Comparison of ENCODE assay signal across 20 cellular contexts in the genomic region with DNA sequence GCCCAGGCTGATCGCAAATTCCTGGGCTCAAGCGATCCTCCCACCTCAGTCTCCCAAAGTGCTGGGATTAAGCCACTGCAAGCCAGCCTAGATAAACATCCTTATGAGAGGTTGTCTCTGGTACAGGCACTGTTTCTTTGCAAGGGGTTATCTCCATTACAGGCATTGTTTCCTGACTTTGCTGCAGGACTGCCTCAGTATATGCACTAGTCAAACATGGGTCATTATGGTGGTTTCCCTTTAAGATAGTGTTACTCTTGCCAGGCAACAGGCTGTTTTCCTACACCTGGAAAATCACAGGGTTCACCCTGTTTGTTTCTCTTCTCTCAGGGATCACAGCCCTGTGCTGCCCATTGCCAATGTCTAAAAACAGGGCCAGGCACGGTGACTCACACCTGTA. TPM values are rescaled to one million over a fixed set of nuclear protein-coding genes. Genes with fewer than 3 reads are reported as not detected.
DNase-seq lines count a peak whose midpoint lies in the region; ATAC-seq, FAIRE-seq and TF ChIP-seq lines count a peak whose summit lies in the region.
"Had no signal": no experiment of that assay in that cellular context is flagged by ENCODE, and none has a peak within 500 bp of the region (broad histone marks: within the 10 kb centered on the region; RNA-seq: fewer than 3 reads in every experiment).

No MANE protein-coding gene starts in this region.

- peak; percentile 49; the same call in 2 of the 3 replicates for ATAC-seq in K562
- peak; percentile 22 for ATAC-seq in left colon
- peak; percentile 65 for ATAC-seq in thoracic aorta (ENCODE audit: insufficient number of reproducible peaks, low FRiP score, low read depth)
- ATAC-seq in T-helper 17 cell: no peak
- ATAC-seq: HCT116 had no signal

- CTCF ChIA-PET in K562 (lab: Yijun Ruan, JAX; ENCODE audit: low intra/inter-chr PET ratio): no interaction called here

- peak; percentile 52 for DNase-seq in NCI-H226
- no peak for DNase-seq in K562 (ENCODE audit: extremely low read depth in 1 of 4, low spot score in 3 of 4)
- DNase-seq in left colon: no peak
- DNase-seq in thoracic aorta (ENCODE audit: low spot score): no peak
- DNase-seq in HK-2 (ENCODE audit: unreplicated experiment): no peak
- no peak for DNase-seq in mesenteric fat pad (ENCODE audit: low spot score)
- no peak for DNase-seq in T-helper 17 cell
- DNase-seq: DMS79; GOT3; NCI-H1092; NCI-H2081; NCI-H2171 treated with DMSO at 0.1 percent for 48 hours; NCI-H446 treated with DMSO at 0.1 percent for 48 hours; NCI-H69; NK-92 treated with Interleukin-12 subunit alpha and Interleukin-12 subunit beta, amount 100 ng/mL, for 24 hours; SHP77 had no signal

- POLR2A ChIA-PET in K562 (lab: Yijun Ruan, JAX): no interaction called here

- H3K4me1 ChIP-seq in K562 (replicated peaks in 1 of 2; ENCODE audit: control insufficient read depth in 2 of 2, insufficient read depth in 2 of 2, low read length in 2 of 2) (no peaks in the 10 kb centered on the region; a peak in 1 of 5 replicates), thoracic aorta (ENCODE audit: control insufficient read depth in 1 of 2, low read depth in 2 of 2) (peaks cover 11 to 19% of the 10 kb centered on the region in 2 donors)
- H3K4me1 ChIP-seq: BLaER1 treated with 17β-estradiol and CSF1 and Interleukin-3, amounts not matched to agents 10 nM and 100 nM had no signal

- H3K36me3 ChIP-seq in K562 (ENCODE audit: control insufficient read depth, insufficient read depth, low read length) (no peaks in the 10 kb centered on the region), thoracic aorta (no peaks in the 10 kb centered on the region)

- in situ Hi-C loops in K562 (cut with MboI): no loop called here

- H3K27ac ChIP-seq in K562 (ENCODE audit: extremely low read depth, low read depth, low read length) (no peak overlapping the region), thoracic aorta (peak overlapping the region; percentile 57 to 66)
- H3K27ac ChIP-seq: BLaER1 treated with 17β-estradiol and CSF1 and Interleukin-3, amounts not matched to agents 10 nM and 100 nM; SK-N-MC had no signal

- no peak overlapping the region for H3K9ac ChIP-seq in K562 (ENCODE audit: insufficient read depth in 1 of 2, low read depth in 2 of 2, low read length in 2 of 2)
- H3K9ac ChIP-seq: BLaER1 treated with 17β-estradiol and CSF1 and Interleukin-3, amounts not matched to agents 10 nM and 100 nM had no signal

- no peak for TF ChIP-seq EP300 in K562 (IDR thresholded peaks at IDR 0.05; ENCODE audit: low read length)

- no peak for TF ChIP-seq POLR2A in K562 (conservative IDR thresholded peaks at IDR 0.05)

- H3K36me3 Mint-ChIP-seq in T-helper 17 cell (ENCODE audit: low read depth): peaks cover 3% of the 10 kb centered on the region

- 72% methylated on average over 2 of the region's 3 CpGs for WGBS in K562 (ENCODE audit: insufficient coverage, low coverage, missing lambda C conversion rate)

- H3K9me3 ChIP-seq in K562 (replicated peaks; ENCODE audit: control insufficient read depth, insufficient read depth, low read depth, low read length) (peaks cover 6% of the 10 kb centered on the region), thoracic aorta (no peaks in the 10 kb centered on the region), T-helper 17 cell (ENCODE audit: control insufficient read depth, low read length, poor library complexity, severe bottlenecking) (no peaks in the 10 kb centered on the region)

- no peak overlapping the region for H3K4me3 Mint-ChIP-seq in T-helper 17 cell

- H3K79me2 ChIP-seq in K562 (ENCODE audit: control insufficient read depth, insufficient read depth, low read length): no peaks in the 10 kb centered on the region

- H3K4me2 ChIP-seq in K562 (ENCODE audit: insufficient read depth, low read length): no peak overlapping the region
- H3K4me2 ChIP-seq: BLaER1 treated with 17β-estradiol and CSF1 and Interleukin-3, amounts not matched to agents 10 nM and 100 nM had no signal

- FAIRE-seq in K562 (lab: Jason Lieb, UNC): no peak
- FAIRE-seq: GM12892 had no signal

- intact Hi-C loops in K562 (cut with micrococcal nuclease) (no loop called here), left colon (cut with DNase I, micrococcal nuclease) (no loop called here)

- BruUV-seq in K562 (replicated peaks; lab: Mats Ljungman, UMichigan): no TSS peak

- TF ChIP-seq RAD21 in K562 (CRISPR knock-in tag; conservative IDR thresholded peaks at IDR 0.05 in 1 of 2, IDR thresholded peaks at IDR 0.05 in 1 of 2): no peak

- no peak overlapping the region for H3K27ac Mint-ChIP-seq in T-helper 17 cell

- H3K27me3 ChIP-seq in K562 (ENCODE audit: control insufficient read depth in 2 of 2, insufficient read depth in 2 of 2, low read length in 2 of 2) (no peaks in the 10 kb centered on the region), thoracic aorta (replicated peaks; ENCODE audit: insufficient read depth) (no peaks in the 10 kb centered on the region)
- H3K27me3 ChIP-seq: BLaER1 treated with 17β-estradiol and CSF1 and Interleukin-3, amounts not matched to agents 10 nM and 100 nM had no signal

- no peak for TF ChIP-seq CTCF in K562 (IDR thresholded peaks at IDR 0.05 in 2 of 3, conservative IDR thresholded peaks at IDR 0.05 in 1 of 3; ENCODE audit: insufficient read depth in 2 of 3, low read depth in 1 of 3, low read length in 3 of 3)
- TF ChIP-seq CTCF in thoracic aorta (IDR thresholded peaks at IDR 0.05): no peak

- H2AFZ ChIP-seq in K562 (ENCODE audit: low read depth, low read length): no peak overlapping the region

- H3K27me3 Mint-ChIP-seq in T-helper 17 cell: peaks cover 7% of the 10 kb centered on the region

- no peaks in the 10 kb centered on the region for H3K4me1 Mint-ChIP-seq in T-helper 17 cell

- no peaks in the 10 kb centered on the region for H4K20me1 ChIP-seq in K562 (replicated peaks; ENCODE audit: control insufficient read depth, insufficient read depth, low read length)
- H4K20me1 ChIP-seq: BLaER1 treated with 17β-estradiol and CSF1 and Interleukin-3, amounts not matched to agents 10 nM and 100 nM had no signal

- no peaks in the 10 kb centered on the region for H3K9me1 ChIP-seq in K562 (ENCODE audit: control insufficient read depth, insufficient read depth, low read length)

- no peak overlapping the region for H3K4me3 ChIP-seq in K562
- peak overlapping the region; percentile 32 for H3K4me3 ChIP-seq in thoracic aorta
- H3K4me3 ChIP-seq: BLaER1 treated with 17β-estradiol and CSF1 and Interleukin-3, amounts not matched to agents 10 nM and 100 nM; SK-N-MC had no signal

RNA-seq across cellular contexts. Expression of a gene that starts 7.8 kb away (rescaled TPM):
- total RNA-seq in K562 (2011; cell fraction: chromatin; rRNA removed; ENCODE audit: low replicate concordance): 8.7 and 27.7 TPM in 2 replicates
- total RNA-seq in K562 (2011; cell fraction: nucleolus; rRNA removed): 17.0 and 19.1 TPM in 2 replicates
- total RNA-seq in K562 (2011; cell fraction: nucleoplasm; rRNA removed): 18.7 and 31.4 TPM in 2 replicates
- total RNA-seq in K562 (2014; rRNA removed): 111 and 117 TPM in 2 replicates
- 15.2 and 17.4 TPM in 2 replicates for total RNA-seq in K562 (2014; rRNA removed; fragmentation: Illumina TruSeq; extraction: Trizol)
- 39.0 and 39.7 TPM in 2 replicates for total RNA-seq in K562 (2015; rRNA removed; fragmentation: Illumina TruSeq; extraction: Trizol)
- total RNA-seq in K562 (2021): 54.7 and 69.0 TPM in 2 replicates
- polyA plus RNA-seq in K562 (2011; rRNA removed): 33.1 and 41.1 TPM in 2 replicates
- 47.3 and 113 TPM in 2 replicates for polyA plus RNA-seq in K562 (2011; cell fraction: cytosol; rRNA removed)
- 28.1 and 43.0 TPM in 2 replicates for polyA plus RNA-seq in K562 (2011; cell fraction: nucleus; rRNA removed)
- polyA plus RNA-seq in K562 (2012): 55.6 and 65.9 TPM in 2 replicates
- 31.4 and 55.9 TPM in 2 replicates for polyA plus RNA-seq in K562 (2014; fragmentation: Illumina TruSeq; extraction: Trizol)
- polyA plus RNA-seq in K562 (2014; fragmentation: Nextera tagmentation; extraction: Ambion mirVana): 1 to 10 TPM; 1.8 to 3.5 TPM
- 84.2 and 84.6 TPM in 2 replicates for polyA plus RNA-seq in K562 (2014; rRNA removed)
- 17.0 and 24.2 TPM in 2 replicates for polyA minus RNA-seq in K562 (2011; rRNA and poly(A)+ RNA removed)
- polyA minus RNA-seq in K562 (2011; cell fraction: cytosol; rRNA and poly(A)+ RNA removed): 25.4 and 28.5 TPM in 2 replicates
- polyA minus RNA-seq in K562 (2011; cell fraction: nucleus; rRNA and poly(A)+ RNA removed): 7.8 and 8.3 TPM in 2 replicates
- 100 to 1,000 TPM; 279 to 282 TPM for total RNA-seq in left colon
- 100 to 1,000 TPM; 155 to 192 TPM for total RNA-seq in thoracic aorta
- total RNA-seq in mesenteric fat pad: 84.7 TPM
- 10 to 100 TPM; 65.3 to 69.4 TPM for total RNA-seq in T-helper 17 cell

RNA-seq across cellular contexts. Expression of a gene that starts 24.0 kb away (rescaled TPM):
- total RNA-seq in K562 (2011; cell fraction: chromatin; rRNA removed; ENCODE audit: low replicate concordance): 48.2 and 98.0 TPM in 2 replicates
- 45.0 and 52.5 TPM in 2 replicates for total RNA-seq in K562 (2011; cell fraction: nucleolus; rRNA removed)
- 70.0 and 90.6 TPM in 2 replicates for total RNA-seq in K562 (2011; cell fraction: nucleoplasm; rRNA removed)
- total RNA-seq in K562 (2014; rRNA removed) (25.6 and 29.0 TPM in 2 replicates), K562 (2014; rRNA removed; fragmentation: Illumina TruSeq; extraction: Trizol) (37.8 and 41.6 TPM in 2 replicates), K562 (2015; rRNA removed; fragmentation: Illumina TruSeq; extraction: Trizol) (35.4 and 36.1 TPM in 2 replicates), K562 (2021) (33.7 and 37.7 TPM in 2 replicates), left colon (10 to 100 TPM; 32.6 to 39.1 TPM), thoracic aorta (10 to 100 TPM; 23.0 to 31.2 TPM), mesenteric fat pad (34.2 TPM), T-helper 17 cell (10 to 100 TPM; 23.1 to 24.2 TPM)
- polyA plus RNA-seq in K562 (2011; rRNA removed) (38.6 and 44.6 TPM in 2 replicates), K562 (2014; fragmentation: Illumina TruSeq; extraction: Trizol) (41.9 and 43.4 TPM in 2 replicates), K562 (2014; fragmentation: Nextera tagmentation; extraction: Ambion mirVana) (10 to 100 TPM; 25.2 to 32.8 TPM), K562 (2014; rRNA removed) (25.0 and 30.3 TPM in 2 replicates)
- 22.1 and 28.9 TPM in 2 replicates for polyA plus RNA-seq in K562 (2011; cell fraction: cytosol; rRNA removed)
- 33.7 and 37.6 TPM in 2 replicates for polyA plus RNA-seq in K562 (2011; cell fraction: nucleus; rRNA removed)
- 23.2 and 26.6 TPM in 2 replicates for polyA plus RNA-seq in K562 (2012)
- 63.2 and 66.8 TPM in 2 replicates for polyA minus RNA-seq in K562 (2011; rRNA and poly(A)+ RNA removed)
- 22.9 and 31.1 TPM in 2 replicates for polyA minus RNA-seq in K562 (2011; cell fraction: cytosol; rRNA and poly(A)+ RNA removed)
- 12.4 and 23.8 TPM in 2 replicates for polyA minus RNA-seq in K562 (2011; cell fraction: nucleus; rRNA and poly(A)+ RNA removed)

RNA-seq across cellular contexts. Expression of a gene that starts 35.6 kb away (rescaled TPM):
- 8.9 and 23.0 TPM in 2 replicates for total RNA-seq in K562 (2011; cell fraction: chromatin; rRNA removed; ENCODE audit: low replicate concordance)
- 31.7 and 39.2 TPM in 2 replicates for total RNA-seq in K562 (2011; cell fraction: nucleolus; rRNA removed)
- total RNA-seq in K562 (2011; cell fraction: nucleoplasm; rRNA removed): 38.3 and 59.1 TPM in 2 replicates
- total RNA-seq in K562 (2014; rRNA removed) (193 and 230 TPM in 2 replicates), K562 (2014; rRNA removed; fragmentation: Illumina TruSeq; extraction: Trizol) (86.1 and 94.7 TPM in 2 replicates), K562 (2015; rRNA removed; fragmentation: Illumina TruSeq; extraction: Trizol) (161 and 163 TPM in 2 replicates), K562 (2021) (150 and 154 TPM in 2 replicates), left colon (100 to 1,000 TPM; 194 to 226 TPM), thoracic aorta (10 to 100 TPM; 45.2 to 57.5 TPM), mesenteric fat pad (107 TPM), T-helper 17 cell (100 to 1,000 TPM; 119 to 135 TPM)
- polyA plus RNA-seq in K562 (2011; rRNA removed) (121 and 166 TPM in 2 replicates), K562 (2014; fragmentation: Illumina TruSeq; extraction: Trizol) (144 and 249 TPM in 2 replicates), K562 (2014; fragmentation: Nextera tagmentation; extraction: Ambion mirVana) (100 to 1,000 TPM; 232 to 235 TPM), K562 (2014; rRNA removed) (264 and 272 TPM in 2 replicates)
- 306 and 470 TPM in 2 replicates for polyA plus RNA-seq in K562 (2011; cell fraction: cytosol; rRNA removed)
- polyA plus RNA-seq in K562 (2011; cell fraction: nucleus; rRNA removed): 70.5 and 75.2 TPM in 2 replicates
- 187 and 315 TPM in 2 replicates for polyA plus RNA-seq in K562 (2012)
- 38.5 and 45.4 TPM in 2 replicates for polyA minus RNA-seq in K562 (2011; rRNA and poly(A)+ RNA removed)
- polyA minus RNA-seq in K562 (2011; cell fraction: cytosol; rRNA and poly(A)+ RNA removed): 64.4 and 107 TPM in 2 replicates
- polyA minus RNA-seq in K562 (2011; cell fraction: nucleus; rRNA and poly(A)+ RNA removed): 21.5 and 40.7 TPM in 2 replicates

RNA-seq across cellular contexts. Expression of a gene that starts 35.8 kb away (rescaled TPM):
- total RNA-seq in K562 (2011; cell fraction: chromatin; rRNA removed; ENCODE audit: low replicate concordance): 76.0 and 149 TPM in 2 replicates
- 135 and 143 TPM in 2 replicates for total RNA-seq in K562 (2011; cell fraction: nucleolus; rRNA removed)
- total RNA-seq in K562 (2011; cell fraction: nucleoplasm; rRNA removed): 111 and 128 TPM in 2 replicates
- total RNA-seq in K562 (2014; rRNA removed) (92.5 and 116 TPM in 2 replicates), K562 (2014; rRNA removed; fragmentation: Illumina TruSeq; extraction: Trizol) (80.3 and 98.2 TPM in 2 replicates), K562 (2015; rRNA removed; fragmentation: Illumina TruSeq; extraction: Trizol) (143 and 148 TPM in 2 replicates), K562 (2021) (116 and 120 TPM in 2 replicates), left colon (10 to 100 TPM; 15.9 to 24.9 TPM), thoracic aorta (10 to 100 TPM in 1 of 2 donors, 1 to 10 TPM in 1; 6.3 to 12.6 TPM), mesenteric fat pad (38.9 TPM), T-helper 17 cell (10 to 100 TPM; 17.9 to 19.2 TPM)
- polyA plus RNA-seq in K562 (2011; rRNA removed) (121 and 136 TPM in 2 replicates), K562 (2014; fragmentation: Illumina TruSeq; extraction: Trizol) (161 and 166 TPM in 2 replicates), K562 (2014; fragmentation: Nextera tagmentation; extraction: Ambion mirVana) (100 to 1,000 TPM; 183 to 342 TPM), K562 (2014; rRNA removed) (174 and 221 TPM in 2 replicates)
- polyA plus RNA-seq in K562 (2011; cell fraction: cytosol; rRNA removed): 104 and 115 TPM in 2 replicates
- polyA plus RNA-seq in K562 (2011; cell fraction: nucleus; rRNA removed): 133 and 168 TPM in 2 replicates
- polyA plus RNA-seq in K562 (2012): 49.6 and 125 TPM in 2 replicates
- polyA minus RNA-seq in K562 (2011; rRNA and poly(A)+ RNA removed): 60.7 and 71.9 TPM in 2 replicates
- polyA minus RNA-seq in K562 (2011; cell fraction: cytosol; rRNA and poly(A)+ RNA removed): 42.1 and 58.9 TPM in 2 replicates
- polyA minus RNA-seq in K562 (2011; cell fraction: nucleus; rRNA and poly(A)+ RNA removed): 83.7 and 100 TPM in 2 replicates

RNA-seq across cellular contexts. Expression of a gene that starts 58.9 kb away (rescaled TPM):
- total RNA-seq in K562 (2011; cell fraction: chromatin; rRNA removed; ENCODE audit: low replicate concordance): 0.05 and 0.53 TPM in 2 replicates
- total RNA-seq in K562 (2011; cell fraction: nucleolus; rRNA removed): not detected in 2 replicates
- total RNA-seq in K562 (2011; cell fraction: nucleoplasm; rRNA removed): 0.07 and 0.08 TPM in 2 replicates
- total RNA-seq in K562 (2014; rRNA removed) (2.0 TPM in 1 of 2 replicates, not detected in the other), K562 (2014; rRNA removed; fragmentation: Illumina TruSeq; extraction: Trizol) (0.40 TPM in 1 of 2 replicates, not detected in the other), K562 (2015; rRNA removed; fragmentation: Illumina TruSeq; extraction: Trizol) (0.40 and 0.45 TPM in 2 replicates), K562 (2021) (0.38 and 1.2 TPM in 2 replicates), left colon (1 to 10 TPM; 1.0 to 1.8 TPM), thoracic aorta (10 to 100 TPM; 10.4 to 14.8 TPM), mesenteric fat pad (4.4 TPM), T-helper 17 cell (1 to 10 TPM; 7.3 to 7.6 TPM)
- polyA plus RNA-seq in K562 (2011; rRNA removed) (0.01 and 0.11 TPM in 2 replicates), K562 (2014; fragmentation: Illumina TruSeq; extraction: Trizol) (0.69 TPM in 1 of 2 replicates, not detected in the other), K562 (2014; fragmentation: Nextera tagmentation; extraction: Ambion mirVana) (under 1 TPM; under 0.01 to 0.31 TPM), K562 (2014; rRNA removed) (not detected in 2 replicates)
- polyA plus RNA-seq in K562 (2011; cell fraction: cytosol; rRNA removed): under 0.01 TPM in 1 of 2 replicates, not detected in the other
- polyA plus RNA-seq in K562 (2011; cell fraction: nucleus; rRNA removed): 0.03 and 0.46 TPM in 2 replicates
- 0.03 and 0.34 TPM in 2 replicates for polyA plus RNA-seq in K562 (2012)
- polyA minus RNA-seq in K562 (2011; rRNA and poly(A)+ RNA removed): 0.35 TPM in 1 of 2 replicates, not detected in the other
- not detected in 2 replicates for polyA minus RNA-seq in K562 (2011; cell fraction: cytosol; rRNA and poly(A)+ RNA removed)
- not detected in 2 replicates for polyA minus RNA-seq in K562 (2011; cell fraction: nucleus; rRNA and poly(A)+ RNA removed)
